In genomic region chr14:77031680-77032482, GRCh38 we compare ENCODE assay signal across 9 cellular contexts. TPM values are rescaled to one million over a fixed set of nuclear protein-coding genes. Genes with fewer than 3 reads are reported as not detected.
DNase-seq lines count a peak whose midpoint lies in the region; ATAC-seq, FAIRE-seq and TF ChIP-seq lines count a peak whose summit lies in the region.
"Had no signal": no experiment of that assay in that cellular context is flagged by ENCODE, and none has a peak within 500 bp of the region (broad histone marks: within the 10 kb centered on the region; RNA-seq: fewer than 3 reads in every experiment).

No MANE protein-coding gene starts in this region.

- CTCF ChIA-PET in activated CD8-positive, alpha-beta memory T cell treated with anti-CD3 and anti-CD28 coated beads, Interleukin-2, amount 10 ng/mL, durations not matched to agents 7 days and 5 days (lab: Charles Lee), result interaction anchor here (0.8 to 9.9 kb wide), 11 partner anchors 9 to 156 kb away, joined by 3 to 81 read pairs (median 4); no protein-coding TSS in a partner anchor

- H3K27ac ChIP-seq in adipose tissue (ENCODE audit: low read depth, low read length) (peak overlapping the region; percentile 71), keratinocyte (ENCODE audit: control insufficient read depth, insufficient read depth, low read length) (peak overlapping the region; percentile 98), temporal lobe (ENCODE audit: low read depth, low read length) (peak overlapping the region; percentile 94)

- dilution Hi-C loops in keratinocyte (cut with MboI; ENCODE audit: extremely low pct_ligation_motif_present, low sequenced_read_pairs), result no loop called here

- no peaks in the 10 kb centered on the region for H3K9me1 ChIP-seq in keratinocyte (ENCODE audit: control insufficient read depth, extremely low read depth, insufficient read depth, low read length)

- H3K4me3 Mint-ChIP-seq in activated CD8-positive, alpha-beta memory T cell treated with anti-CD3 and anti-CD28 coated beads, Interleukin-2, amount 10 ng/mL, durations not matched to agents 7 days and 5 days, result peak overlapping the region; percentile 77

- no peaks in the 10 kb centered on the region for H4K20me1 ChIP-seq in keratinocyte (ENCODE audit: control insufficient read depth, extremely low read depth, insufficient read depth, low read length)

- H3K36me3 ChIP-seq in keratinocyte (ENCODE audit: control insufficient read depth in 2 of 2, extremely low read depth in 1 of 2, insufficient read depth in 2 of 2, low read length in 2 of 2), result no peaks in the 10 kb centered on the region

- peak overlapping the region; percentile 82 for H3K4me2 ChIP-seq in keratinocyte (ENCODE audit: control insufficient read depth, extremely low read depth, insufficient read depth, low read depth, low read length)

- FAIRE-seq in keratinocyte (lab: Jason Lieb, UNC) (no peak), GM12891 (lab: Jason Lieb, UNC) (no peak)
- FAIRE-seq: G401.6 had no signal

- peak overlapping the region; percentile 94 for H3K27ac Mint-ChIP-seq in activated CD8-positive, alpha-beta memory T cell treated with anti-CD3 and anti-CD28 coated beads, Interleukin-2, amount 10 ng/mL, durations not matched to agents 7 days and 5 days

- H3K4me1 Mint-ChIP-seq in activated CD8-positive, alpha-beta memory T cell treated with anti-CD3 and anti-CD28 coated beads, Interleukin-2, amount 10 ng/mL, durations not matched to agents 7 days and 5 days, result peaks cover 55% of the 10 kb centered on the region

- H3K36me3 Mint-ChIP-seq in activated CD8-positive, alpha-beta memory T cell treated with anti-CD3 and anti-CD28 coated beads, Interleukin-2, amount 10 ng/mL, durations not matched to agents 7 days and 5 days, result peaks cover 2% of the 10 kb centered on the region

- no peaks in the 10 kb centered on the region for H3K9me3 ChIP-seq in keratinocyte (ENCODE audit: control insufficient read depth, low read depth, low read length)

- peak overlapping the region; percentile 79 for H2AFZ ChIP-seq in keratinocyte (ENCODE audit: control insufficient read depth, low read length)

- no peak for TF ChIP-seq POLR2A in GM12891 (IDR thresholded peaks at IDR 0.05; ENCODE audit: low read depth, low read length)

- H3K79me2 ChIP-seq in keratinocyte (ENCODE audit: control insufficient read depth, insufficient read depth, low read length), result peaks cover 10% of the 10 kb centered on the region

- H3K4me3 ChIP-seq in keratinocyte (ENCODE audit: control insufficient read depth in 2 of 3, extremely low read depth in 1 of 3, insufficient read depth in 2 of 3, low read depth in 1 of 3, low read length in 3 of 3), result peak overlapping the region in 1 of 3 experiments; percentile 44

- ATAC-seq in activated CD8-positive, alpha-beta memory T cell treated with anti-CD3 and anti-CD28 coated beads, Interleukin-2, amount 10 ng/mL, durations not matched to agents 7 days and 5 days, result no peak

- WGBS in adipose tissue, 3 donors, result 30 to 43% (median 35%) methylated on average over 9 of the region's 9 CpGs

- H3K4me1 ChIP-seq in keratinocyte (ENCODE audit: control insufficient read depth, extremely low read depth, insufficient read depth, low read length), result peaks cover 50% of the 10 kb centered on the region

- H3K27me3 Mint-ChIP-seq in activated CD8-positive, alpha-beta memory T cell treated with anti-CD3 and anti-CD28 coated beads, Interleukin-2, amount 10 ng/mL, durations not matched to agents 7 days and 5 days, result no peaks in the 10 kb centered on the region

- H3K9me3 Mint-ChIP-seq in activated CD8-positive, alpha-beta memory T cell treated with anti-CD3 and anti-CD28 coated beads, Interleukin-2, amount 10 ng/mL, durations not matched to agents 7 days and 5 days (ENCODE audit: low read depth), result no peaks in the 10 kb centered on the region

- peak overlapping the region; percentile 94 for H3K9ac ChIP-seq in keratinocyte (ENCODE audit: control insufficient read depth, extremely low read depth, insufficient read depth, low read length)

- no peak for TF ChIP-seq CTCF in keratinocyte (optimal IDR thresholded peaks at IDR 0.05 in 1 of 3, IDR thresholded peaks at IDR 0.05 in 1 of 3, conservative IDR thresholded peaks at IDR 0.05 in 1 of 3; ENCODE audit: extremely low read depth in 1 of 3, insufficient read depth in 2 of 3, low read length in 3 of 3)

- no peak for DNase-seq in activated CD8-positive, alpha-beta memory T cell treated with anti-CD3 and anti-CD28 coated beads, Interleukin-2, amount 10 ng/mL, durations not matched to agents 7 days and 5 days
- DNase-seq in activated CD8-positive, alpha-beta memory T cell treated with anti-CD3 and anti-CD28 coated beads, Interleukin-2, amount 50 U/mL, for 4 hours, result no peak
- DNase-seq in keratinocyte (ENCODE audit: low read depth, low spot score) (no peak), GM12891 (ENCODE audit: insufficient read length, low spot score) (no peak), NCI-H2029 treated with DMSO at 0.1 percent for 48 hours (lab: John Stamatoyannopoulos, UW) (no peak), T1000 (lab: John Stamatoyannopoulos, UW) (no peak)

- H3K27me3 ChIP-seq in keratinocyte (ENCODE audit: control insufficient read depth, extremely low read depth, insufficient read depth, low read length), result no peaks in the 10 kb centered on the region

TF ChIP-seq in GM12891, 5 proteins besides CTCF, POLR2A, EP300 and RAD21:
- TF ChIP-seq SPI1 (IDR thresholded peaks at IDR 0.05; ENCODE audit: low read depth, low read length) (no peak), POU2F2 (IDR thresholded peaks at IDR 0.05; ENCODE audit: low read depth, low read length) (no peak), TAF1 (IDR thresholded peaks at IDR 0.05; ENCODE audit: low read depth, low read length) (no peak), POLR2AphosphoS5 (IDR thresholded peaks at IDR 0.05; ENCODE audit: low read depth, low read length) (no peak), PAX5 (IDR thresholded peaks at IDR 0.05; ENCODE audit: insufficient read depth, low read length, severe bottlenecking) (no peak)

RNA-seq across cellular contexts. Expression of gene IRF2BPL, which starts 3.4 kb away (rescaled TPM):
- 10 to 100 TPM; 19.7 to 24.9 TPM for total RNA-seq in activated CD8-positive, alpha-beta memory T cell treated with anti-CD3 and anti-CD28 coated beads, Interleukin-2, amount 10 ng/mL, durations not matched to agents 7 days and 5 days
- 10 to 100 TPM; 13.7 to 53.2 (median 27.3) TPM for polyA plus RNA-seq in adipose tissue
- 4.2 to 6.8 TPM (median 5.6 TPM) in 3 replicates for polyA plus RNA-seq in keratinocyte
- polyA plus RNA-seq in keratinocyte (2011; ENCODE audit: low read depth), result 4.0 TPM
- polyA plus RNA-seq in keratinocyte (2011; cell fraction: cytosol; rRNA removed), result 3.3 and 6.7 TPM in 2 replicates
- polyA plus RNA-seq in keratinocyte (2011; cell fraction: nucleus; rRNA removed), result 7.0 and 9.5 TPM in 2 replicates
- 9.0 and 15.9 TPM in 2 replicates for polyA plus RNA-seq in keratinocyte (2012; ENCODE audit: low replicate concordance)
- polyA minus RNA-seq in keratinocyte, result 3.6 to 8.6 TPM (median 4.1 TPM) in 3 replicates
- 20.3 TPM for polyA minus RNA-seq in keratinocyte (2011; cell fraction: cytosol; rRNA and poly(A)+ RNA removed)
- polyA minus RNA-seq in keratinocyte (2011; cell fraction: nucleus; rRNA and poly(A)+ RNA removed), result 11.1 and 12.7 TPM in 2 replicates
- total RNA-seq in temporal lobe, result 54.6 TPM
- polyA plus RNA-seq in GM12891 (2012; ENCODE audit: low read depth, missing spikeins), result 22.0 TPM
